Comparison of ENCODE assay signal across 8 cellular contexts in genomic region chr18:13159579-13159978, GRCh38. TPM values are rescaled to one million over a fixed set of nuclear protein-coding genes. Genes with fewer than 3 reads are reported as not detected.
DNase-seq lines count a peak whose midpoint lies in the region; ATAC-seq and TF ChIP-seq lines count a peak whose summit lies in the region.

No MANE protein-coding gene starts in this region.

- TF ChIP-seq CTCF in Peyer's patch (IDR thresholded peaks at IDR 0.05), result peak; percentile 53 to 86 (median 76)
- peak; percentile 39 to 88 (median 74) for TF ChIP-seq CTCF in dorsolateral prefrontal cortex (IDR thresholded peaks at IDR 0.05 in 54 of 56, conservative IDR thresholded peaks at IDR 0.05 in 2 of 56; ENCODE audit: low read depth in 1 of 56, partially characterized antibody in 56 of 56)

- TF ChIP-seq POLR2A in Peyer's patch (IDR thresholded peaks at IDR 0.05), result no peak

- H3K27me3 ChIP-seq in Peyer's patch (no peaks in the 10 kb centered on the region), dorsolateral prefrontal cortex (no peaks in the 10 kb centered on the region)

- H3K4me1 ChIP-seq in Peyer's patch, result no peaks in the 10 kb centered on the region

- H3K36me3 ChIP-seq in Peyer's patch, result no peaks in the 10 kb centered on the region

- intact Hi-C loops in dorsolateral prefrontal cortex (cut with DNase I), result loop anchor here in 1 of 2 donors (2.0 kb wide), 1 partner anchor 45 kb away; no protein-coding TSS in a partner anchor

- ATAC-seq in HG03039 (IDR thresholded peaks at IDR 0.05; ENCODE audit: unreplicated experiment), result no peak

- H3K4me3 ChIP-seq in Peyer's patch (no peak overlapping the region), dorsolateral prefrontal cortex (no peak overlapping the region)

- peak; percentile 10 for DNase-seq in NCI-H510A treated with DMSO at 0.1 percent for 48 hours (lab: John Stamatoyannopoulos, UW)
- no peak for DNase-seq in NCI-H510A (lab: John Stamatoyannopoulos, UW)
- peak; percentile 66 for DNase-seq in KG1 (lab: John Stamatoyannopoulos, UW)
- no peak for DNase-seq in Peyer's patch
- DNase-seq in dorsolateral prefrontal cortex, result no peak
- peak; percentile 79 for DNase-seq in medulla oblongata (ENCODE audit: extremely low spot score)
- no peak for DNase-seq in stimulated activated CD4-positive, alpha-beta T cell treated with anti-CD3 and anti-CD28 coated beads, Interleukin-4, amount 100 ng/mL, for 4 hours

- peaks cover 0 to 11% (median 0%) of the 10 kb centered on the region in 4 donors for H3K9me3 ChIP-seq in Peyer's patch

- H3K27ac ChIP-seq in Peyer's patch (no peak overlapping the region), dorsolateral prefrontal cortex (no peak overlapping the region)

RNA-seq across cellular contexts. Expression of gene LDLRAD4, which starts 59.0 kb away (rescaled TPM):
- total RNA-seq in Peyer's patch (100 to 1,000 TPM in 1 of 4 donors, 10 to 100 TPM in 3; 24.8 to 128 (median 50.0) TPM), dorsolateral prefrontal cortex (100 to 1,000 TPM in 75 of 120 experiments, 10 to 100 TPM in 45; 71.8 to 184 (median 104) TPM)

Comparison
In these comparisons a context has a peak if more than half of its experiments do, and no peak if none do; other contexts are left out.
1. DNase-seq: peak in NCI-H510A treated with DMSO at 0.1 percent for 48 hours (single experiment), KG1 (single experiment) and medulla oblongata (single experiment); none in NCI-H510A (single experiment), Peyer's patch (0 of 3), dorsolateral prefrontal cortex (0 of 10) and stimulated activated CD4-positive, alpha-beta T cell treated with anti-CD3 and anti-CD28 coated beads, Interleukin-4, amount 100 ng/mL, for 4 hours (0 of 2).